20 cellular contexts compared by ENCODE assay signal in the genomic region with DNA sequence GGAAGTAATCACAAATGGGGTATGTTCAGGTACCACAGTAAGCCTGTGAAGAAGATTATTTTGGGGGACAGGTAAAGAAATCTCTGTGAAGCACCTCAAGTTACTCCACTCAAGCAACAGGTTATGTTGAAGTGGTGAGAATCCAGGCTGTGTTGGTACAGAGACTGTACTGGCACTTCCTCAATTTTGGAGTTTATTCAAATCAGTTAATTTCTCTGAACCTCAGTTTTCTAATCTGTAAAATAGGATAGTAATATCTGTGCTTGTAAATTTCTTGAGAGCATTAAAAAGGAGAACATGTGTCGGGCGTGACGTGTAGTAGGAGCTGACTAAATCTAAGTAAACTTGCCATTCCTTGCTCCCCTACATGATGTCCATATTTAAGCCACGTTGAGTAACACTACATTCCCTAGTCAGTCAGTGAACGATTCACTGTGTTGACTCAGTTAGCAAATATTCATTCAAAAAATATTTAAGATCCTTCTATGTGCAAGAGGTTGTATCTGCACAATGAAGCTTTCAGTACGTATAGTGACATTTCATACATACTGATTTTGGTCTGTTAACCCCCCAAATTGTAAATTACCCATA.
A peak's percentile ranks its signal among the peaks of the same experiment; 100 is the strongest.
DNase-seq lines count a peak whose midpoint lies in the region; ATAC-seq and TF ChIP-seq lines count a peak whose summit lies in the region.
"Had no signal": no experiment of that assay in that cellular context is flagged by ENCODE, and none has a peak within 500 bp of the region (broad histone marks: within the 10 kb centered on the region; RNA-seq: fewer than 3 reads in every experiment).

No MANE protein-coding gene starts in this region.

- H3K4me1 ChIP-seq in GM23248 (ENCODE audit: insufficient read depth) = peaks cover 28% of the 10 kb centered on the region

- no peaks in the 10 kb centered on the region for H3K9me3 Mint-ChIP-seq in activated naive CD4-positive, alpha-beta T cell treated with anti-CD3 and anti-CD28 coated beads for 36 hours
- H3K9me3 Mint-ChIP-seq: dendritic cell treated with granulocyte-macrophage colony-stimulating factor and Interleukin-4, amounts not matched to agents 40 ng/mL and 50 ng/mL, for 4 days had no signal

- H3K36me3 ChIP-seq in GM23248 (ENCODE audit: low read depth) = no peaks in the 10 kb centered on the region
- H3K36me3 ChIP-seq: neutrophil had no signal

- no peaks in the 10 kb centered on the region for H3K79me2 ChIP-seq in GM23248 (ENCODE audit: insufficient read depth)

- no peak for TF ChIP-seq CTCF in fibroblast of the aortic adventitia (IDR thresholded peaks at IDR 0.05; ENCODE audit: insufficient read depth, low read length)

- no peak overlapping the region for H3K9ac ChIP-seq in GM23248

- H3K4me3 Mint-ChIP-seq in activated naive CD4-positive, alpha-beta T cell treated with anti-CD3 and anti-CD28 coated beads for 36 hours = no peak overlapping the region
- H3K4me3 Mint-ChIP-seq: activated CD4-positive, alpha-beta T cell treated with anti-CD3 and anti-CD28 coated beads for 36 hours; dendritic cell treated with granulocyte-macrophage colony-stimulating factor and Interleukin-4, amounts not matched to agents 40 ng/mL and 50 ng/mL, for 4 days had no signal

- H3K27me3 Mint-ChIP-seq in activated naive CD4-positive, alpha-beta T cell treated with anti-CD3 and anti-CD28 coated beads for 36 hours (ENCODE audit: low read depth) = no peaks in the 10 kb centered on the region
- H3K27me3 Mint-ChIP-seq: activated CD4-positive, alpha-beta T cell treated with anti-CD3 and anti-CD28 coated beads for 36 hours; dendritic cell treated with granulocyte-macrophage colony-stimulating factor and Interleukin-4, amounts not matched to agents 40 ng/mL and 50 ng/mL, for 4 days had no signal

- in situ Hi-C loops in GM23248 (cut with MboI) (no loop called here), G401 (cut with HindIII; ENCODE audit: low sequenced_read_pairs) (no loop called here)

- H4K20me1 ChIP-seq in GM23248 (ENCODE audit: insufficient read depth) = no peaks in the 10 kb centered on the region

- DNase-seq in A172 (ENCODE audit: low spot score) (peak; percentile 2), GM23248 (peak; percentile 96), amniotic stem cell (lab: John Stamatoyannopoulos, UW) (peak; percentile 77), fibroblast of the aortic adventitia (ENCODE audit: low read depth) (peak; percentile 78), DMS153 treated with DMSO at 0.1 percent for 48 hours (lab: John Stamatoyannopoulos, UW; ENCODE audit: unreplicated experiment) (no peak), G401 (ENCODE audit: low spot score) (no peak)
- no peak for DNase-seq in activated naive CD4-positive, alpha-beta T cell treated with anti-CD3 and anti-CD28 coated beads for 36 hours
- DNase-seq: 8988T; activated CD4-positive, alpha-beta T cell treated with anti-CD3 and anti-CD28 coated beads for 36 hours; activated T-cell treated with anti-CD3 and anti-CD28 coated beads, Interleukin-2, amount 50 U/mL, for 1 hour; mesendoderm; NCI-H187 treated with DMSO at 0.1 percent for 48 hours; NCI-H774; stimulated activated naive CD4-positive, alpha-beta T cell; T-helper 2 cell had no signal

- H2AFZ ChIP-seq in GM23248 = no peak overlapping the region

- peak overlapping the region; percentile 76 for H3K4me2 ChIP-seq in GM23248 (ENCODE audit: unreplicated experiment)

- H3K4me3 ChIP-seq in GM23248 (peak overlapping the region; percentile 35; the same call in 1 of the 2 replicates), fibroblast of the aortic adventitia (ENCODE audit: low read depth, low read length) (no peak overlapping the region)

- H3K27ac Mint-ChIP-seq in activated naive CD4-positive, alpha-beta T cell treated with anti-CD3 and anti-CD28 coated beads for 36 hours = no peak overlapping the region
- H3K27ac Mint-ChIP-seq: activated CD4-positive, alpha-beta T cell treated with anti-CD3 and anti-CD28 coated beads for 36 hours; dendritic cell treated with granulocyte-macrophage colony-stimulating factor and Interleukin-4, amounts not matched to agents 40 ng/mL and 50 ng/mL, for 4 days had no signal

- no peak for ATAC-seq in GM19395 (IDR thresholded peaks at IDR 0.05; ENCODE audit: unreplicated experiment)
- ATAC-seq: activated CD4-positive, alpha-beta T cell treated with anti-CD3 and anti-CD28 coated beads for 36 hours; Right ventricle myocardium inferior; sciatic nerve had no signal

- no peaks in the 10 kb centered on the region for H3K27me3 ChIP-seq in GM23248 (replicated peaks; ENCODE audit: insufficient read depth)
- H3K27me3 ChIP-seq: neutrophil had no signal

- intact Hi-C loops in activated naive CD4-positive, alpha-beta T cell treated with anti-CD3 and anti-CD28 coated beads for 36 hours (cut with micrococcal nuclease) = no loop called here

- 7 to 9% methylated on average over 6 of the region's 6 CpGs for WGBS in GM23248 (ENCODE audit: low coverage in 1 of 2, low lambda C conversion rate in 2 of 2, missing lambda C conversion rate in 2 of 2), 2 experiments

- H3K9me2 ChIP-seq in GM23248 (ENCODE audit: insufficient read depth) = no peaks in the 10 kb centered on the region

- H3K9me3 ChIP-seq in GM23248 (ENCODE audit: low read depth) = no peaks in the 10 kb centered on the region
- H3K9me3 ChIP-seq: neutrophil had no signal

- H3K27ac ChIP-seq in GM23248 = peak overlapping the region; percentile 57
- H3K27ac ChIP-seq: neutrophil had no signal

- peaks cover 25% of the 10 kb centered on the region for H3F3A ChIP-seq in GM23248 (ENCODE audit: insufficient read depth)

- CTCF ChIA-PET in activated naive CD4-positive, alpha-beta T cell treated with anti-CD3 and anti-CD28 coated beads for 36 hours (lab: Charles Lee) = interaction anchor here (0.7 to 1.1 kb wide), 2 partner anchors 11 to 22 kb away, joined by 3 read pairs; no protein-coding TSS in a partner anchor

- H3K4me1 Mint-ChIP-seq in activated naive CD4-positive, alpha-beta T cell treated with anti-CD3 and anti-CD28 coated beads for 36 hours (ENCODE audit: low read depth) = peaks cover 8% of the 10 kb centered on the region
- H3K4me1 Mint-ChIP-seq: activated CD4-positive, alpha-beta T cell treated with anti-CD3 and anti-CD28 coated beads for 36 hours had no signal

- no peaks in the 10 kb centered on the region for H3K36me3 Mint-ChIP-seq in activated naive CD4-positive, alpha-beta T cell treated with anti-CD3 and anti-CD28 coated beads for 36 hours (ENCODE audit: low read depth)

Comparison
In these comparisons a context has a peak if more than half of its experiments do, and no peak if none do; other contexts are left out.
1. DNase-seq: peak in A172 (single experiment), GM23248 (single experiment), amniotic stem cell (single experiment) and fibroblast of the aortic adventitia (single experiment); none in activated naive CD4-positive, alpha-beta T cell treated with anti-CD3 and anti-CD28 coated beads for 36 hours (single experiment), DMS153 treated with DMSO at 0.1 percent for 48 hours (single experiment) and G401 (single experiment).